Comparison of ENCODE assay signal across 23 cellular contexts in the genomic region with DNA sequence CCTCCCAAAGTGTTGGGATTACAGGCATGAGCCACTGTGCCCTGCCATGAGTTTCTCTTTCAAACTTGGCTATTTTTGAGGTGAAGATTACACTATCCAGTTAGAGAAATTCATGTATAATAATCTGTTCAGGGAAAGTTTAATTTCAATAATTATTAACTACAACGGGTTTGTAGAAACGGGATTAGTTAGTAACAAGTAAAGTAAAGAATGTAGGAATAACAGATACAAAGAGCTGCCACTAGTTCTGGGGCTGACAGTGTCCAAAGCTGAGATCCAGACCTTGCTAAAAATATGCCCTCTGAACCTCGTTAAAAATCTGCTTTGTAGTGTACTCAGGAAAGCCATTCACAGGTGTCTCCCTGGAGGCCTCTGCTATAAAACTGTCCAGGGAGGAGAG. TPM values are rescaled to one million over a fixed set of nuclear protein-coding genes. Genes with fewer than 3 reads are reported as not detected.
"Had no signal": no experiment of that assay in that cellular context is flagged by ENCODE, and none has a peak within 500 bp of the region (broad histone marks: within the 10 kb centered on the region; RNA-seq: fewer than 3 reads in every experiment).

No MANE protein-coding gene starts in this region.

- DNase-seq: activated B cell treated with CpG ODN at 0.5 μM for 24 hours; activated CD4-positive, alpha-beta T cell treated with anti-CD3 and anti-CD28 coated beads for 1 hour; activated CD4-positive, alpha-beta T cell treated with anti-CD3 and anti-CD28 coated beads, Interleukin-2, amount 10 ng/mL, durations not matched to agents 24 days and 14 days; activated CD4-positive, alpha-beta T cell treated with anti-CD3 and anti-CD28 coated beads, Interleukin-2, amount 50 U/mL, for 48 hours; activated CD8-positive, alpha-beta memory T cell treated with anti-CD3 and anti-CD28 coated beads, Interleukin-2, amount 10 ng/mL, durations not matched to agents 7 days and 5 days; activated effector memory CD4-positive, alpha-beta T cell treated with anti-CD3 and anti-CD28 coated beads, Interleukin-2, amount 50 U/mL, for 16 hours; activated naive CD4-positive, alpha-beta T cell treated with Interleukin-2 at 50 U/mL for 16 hours; activated naive CD8-positive, alpha-beta T cell treated with anti-CD3 and anti-CD28 coated beads for 36 hours; activated T-cell treated with anti-CD3 and anti-CD28 coated beads, Interleukin-2, amount 50 U/mL, for 4 hours; caudate nucleus; MG63; MV-4-11; NCI-H1092 treated with DMSO at 0.1 percent for 48 hours; NCI-H1417 treated with DMSO at 0.1 percent for 48 hours; NCI-H1694; NCI-H2029; NCI-H2107; NCI-H345; NCI-H510A treated with DMSO at 0.1 percent for 48 hours; PC-3; SHP77 treated with DMSO at 0.1 percent for 48 hours had no signal

- H3K27me3 ChIP-seq: MG63 had no signal

- H3K4me3 ChIP-seq: MG63 had no signal

- ATAC-seq: activated CD8-positive, alpha-beta memory T cell treated with anti-CD3 and anti-CD28 coated beads, Interleukin-2, amount 10 ng/mL, durations not matched to agents 7 days and 5 days; activated T-cell treated with anti-CD3 and anti-CD28 coated beads, Interleukin-2, amount 50 U/mL, for 4 hours; PC-3 had no signal

- H3K9me3 ChIP-seq: MG63 had no signal

RNA-seq across cellular contexts. Expression of a gene that starts 16.9 kb away (rescaled TPM):
- total RNA-seq: activated B cell treated with CpG ODN at 0.5 μM for 24 hours; activated CD4-positive, alpha-beta T cell treated with anti-CD3 and anti-CD28 coated beads, Interleukin-2, amount 10 ng/mL, durations not matched to agents 24 days and 14 days; activated CD8-positive, alpha-beta memory T cell treated with anti-CD3 and anti-CD28 coated beads, Interleukin-2, amount 10 ng/mL, durations not matched to agents 7 days and 5 days; activated naive CD8-positive, alpha-beta T cell treated with anti-CD3 and anti-CD28 coated beads for 36 hours; PC-3; SK-MEL-5 had no signal

RNA-seq across cellular contexts. Expression of a gene that starts 43.1 kb away (rescaled TPM):
- total RNA-seq: cerebellum, PC-3, SK-MEL-5 had no signal
